ENCODE assay signal across 11 cellular contexts in genomic region chr6:157983439-157984119, GRCh38. TPM values are rescaled to one million over a fixed set of nuclear protein-coding genes. Genes with fewer than 3 reads are reported as not detected.
DNase-seq lines count a peak whose midpoint lies in the region; ATAC-seq and TF ChIP-seq lines count a peak whose summit lies in the region.
"Had no signal": no experiment of that assay in that cellular context is flagged by ENCODE, and none has a peak within 500 bp of the region (broad histone marks: within the 10 kb centered on the region; RNA-seq: fewer than 3 reads in every experiment).

No MANE protein-coding gene starts in this region.

- no peaks in the 10 kb centered on the region; the same call in 2 of the 3 replicates for H3K9me3 Mint-ChIP-seq in GM23338

- peaks cover 7% of the 10 kb centered on the region for H3F3A ChIP-seq in GM23338 (replicated peaks; ENCODE audit: low read depth)

- H3K4me1 Mint-ChIP-seq in GM23338, result peaks cover 44% of the 10 kb centered on the region

- H3K4me3 Mint-ChIP-seq in GM23338, result peak overlapping the region; percentile 82

- no peaks in the 10 kb centered on the region for H3K27me3 ChIP-seq in ACC112 (ENCODE audit: insufficient read depth, low read length)
- peaks cover 18% of the 10 kb centered on the region for H3K27me3 ChIP-seq in GM23338 (ENCODE audit: insufficient read depth)
- H3K27me3 ChIP-seq in kidney epithelial cell (ENCODE audit: control insufficient read depth, insufficient read depth, low read length), result no peaks in the 10 kb centered on the region
- H3K27me3 ChIP-seq in thyroid gland, result no peaks in the 10 kb centered on the region

- peaks cover 23% of the 10 kb centered on the region for H3K27me3 Mint-ChIP-seq in GM23338 (ENCODE audit: insufficient read depth, low read depth, poor library complexity)

- H3K27ac Mint-ChIP-seq in GM23338, result no peak overlapping the region

- H3K79me2 ChIP-seq in ACC112 (ENCODE audit: control insufficient read depth, insufficient read depth, low read length, unreplicated experiment) (peaks cover 64% of the 10 kb centered on the region), GM23338 (replicated peaks; ENCODE audit: insufficient read depth) (peaks cover 39% of the 10 kb centered on the region)
- H3K79me2 ChIP-seq: parathyroid adenoma had no signal

- no peak for TF ChIP-seq POLR2A in thyroid gland (IDR thresholded peaks at IDR 0.05)

- H3K9me2 ChIP-seq in GM23338 (ENCODE audit: insufficient read depth), result no peaks in the 10 kb centered on the region

- H3K4me1 ChIP-seq in ACC112 (ENCODE audit: control insufficient read depth, insufficient read depth, low read length, unreplicated experiment) (peaks cover 21% of the 10 kb centered on the region), GM23338 (ENCODE audit: insufficient read depth) (peaks cover 37% of the 10 kb centered on the region), thyroid gland (peaks cover 4 to 19% of the 10 kb centered on the region in 2 donors)

- WGBS in thyroid gland, 2 donors, result 94 to 96% methylated on average over 9 of the region's 9 CpGs

- no peak for ATAC-seq in GM23338
- no peak for ATAC-seq in HG03039 (IDR thresholded peaks at IDR 0.05; ENCODE audit: unreplicated experiment)

- no peaks in the 10 kb centered on the region for H3K36me3 ChIP-seq in ACC112 (ENCODE audit: insufficient read depth, low read length)
- no peaks in the 10 kb centered on the region for H3K36me3 ChIP-seq in GM23338 (ENCODE audit: insufficient read depth)
- H3K36me3 ChIP-seq in kidney epithelial cell (ENCODE audit: control insufficient read depth, insufficient read depth, low read length), result no peaks in the 10 kb centered on the region
- no peaks in the 10 kb centered on the region for H3K36me3 ChIP-seq in thyroid gland

- intact Hi-C loops in thyroid gland (cut with DNase I), result no loop called here

- no peaks in the 10 kb centered on the region; the same call in 1 of the 2 replicates for H4K20me1 ChIP-seq in GM23338 (replicated peaks; ENCODE audit: insufficient read depth)

- H3K27ac ChIP-seq in ACC112 (ENCODE audit: low read depth, low read length) (peak overlapping the region; percentile 13), GM23338 (ENCODE audit: low read depth) (no peak overlapping the region), thyroid gland (no peak overlapping the region)
- H3K27ac ChIP-seq: parathyroid adenoma had no signal

- DNase-seq in GM23338 (ENCODE audit: low spot score) (no peak), amniotic epithelial cell (ENCODE audit: low read depth) (peak; percentile 69), kidney epithelial cell (ENCODE audit: low read depth) (no peak), NCI-H1930 (lab: John Stamatoyannopoulos, UW) (no peak), NCI-H774 (lab: John Stamatoyannopoulos, UW) (no peak), thyroid gland (no peak)
- DNase-seq: NCI-H1092 treated with DMSO at 0.1 percent for 48 hours, SIG-M5 had no signal

- H3K36me3 Mint-ChIP-seq in GM23338 (ENCODE audit: low read depth), result no peaks in the 10 kb centered on the region; the same call in 2 of the 3 replicates

- H2AFZ ChIP-seq in ACC112 (ENCODE audit: low read length, unreplicated experiment) (no peak overlapping the region), GM23338 (no peak overlapping the region)
- H2AFZ ChIP-seq: parathyroid adenoma had no signal

- TF ChIP-seq CTCF in GM23338 (conservative IDR thresholded peaks at IDR 0.05; ENCODE audit: low read depth in 2 of 2) (no peak), kidney epithelial cell (IDR thresholded peaks at IDR 0.05; ENCODE audit: insufficient read depth, low read length, poor library complexity, severe bottlenecking) (no peak), thyroid gland (IDR thresholded peaks at IDR 0.05) (no peak)

- H3K9me3 ChIP-seq in thyroid gland, result no peaks in the 10 kb centered on the region

- H3K4me3 ChIP-seq in ACC112 (ENCODE audit: low read depth, low read length), result peak overlapping the region; percentile 87
- no peak overlapping the region for H3K4me3 ChIP-seq in GM23338
- peak overlapping the region; percentile 88 for H3K4me3 ChIP-seq in kidney epithelial cell (ENCODE audit: low read depth, low read length)
- H3K4me3 ChIP-seq in thyroid gland (replicated peaks in 1 of 3), result no peak overlapping the region

- no peak overlapping the region for H3K4me2 ChIP-seq in GM23338

TF ChIP-seq in GM23338, 12 proteins besides CTCF, POLR2A, EP300 and RAD21 (continues in another document):
- TF ChIP-seq ZNF462 (CRISPR knock-in tag; IDR thresholded peaks at IDR 0.05) (no peak), ZNF331 (CRISPR knock-in tag; IDR thresholded peaks at IDR 0.05; ENCODE audit: low read depth) (no peak), EZH2 (IDR thresholded peaks at IDR 0.05; ENCODE audit: low read depth, unreplicated experiment) (no peak), EZH2phosphoT487 (IDR thresholded peaks at IDR 0.05; ENCODE audit: unreplicated experiment) (no peak), STAT1 (IDR thresholded peaks at IDR 0.05; ENCODE audit: unreplicated experiment) (no peak), CREB1 (CRISPR knock-in tag; IDR thresholded peaks at IDR 0.05; ENCODE audit: low read depth) (no peak), NANOG (IDR thresholded peaks at IDR 0.05; ENCODE audit: borderline replicate concordance) (no peak), ZNF114 (CRISPR knock-in tag; IDR thresholded peaks at IDR 0.05) (no peak), POLR2AphosphoS5 (IDR thresholded peaks at IDR 0.05; ENCODE audit: low read depth) (no peak), ETS1 (IDR thresholded peaks at IDR 0.05) (no peak), JUNB (IDR thresholded peaks at IDR 0.05; ENCODE audit: unreplicated experiment) (no peak)

RNA-seq across cellular contexts. Expression of gene SYNJ2, which starts 1.9 kb away (rescaled TPM):
- total RNA-seq in GM23338 (2014; rRNA removed; shearing (Covaris generic)), result 5.6 and 8.4 TPM in 2 replicates
- polyA plus RNA-seq in GM23338 (2016; fragmentation: Nextera tagmentation; extraction: Ambion mirVana), result 2.5 and 2.8 TPM in 2 replicates
- 14.3 and 14.4 TPM in 2 replicates for total RNA-seq in kidney epithelial cell
- 10 to 100 TPM; 11.3 to 22.7 (median 13.5) TPM for total RNA-seq in thyroid gland

Comparison
In these comparisons a context has a peak if more than half of its experiments do, and no peak if none do; other contexts are left out.
1. H3K4me3 ChIP-seq: peak in ACC112 (single experiment) and kidney epithelial cell (single experiment); none in GM23338 (single experiment) and thyroid gland (0 of 3).